ENCODE assay signal across 27 cellular contexts in genomic region chr10:123375097-123375496, GRCh38.
"Had no signal": no experiment of that assay in that cellular context is flagged by ENCODE, and none has a peak within 500 bp of the region (broad histone marks: within the 10 kb centered on the region; RNA-seq: fewer than 3 reads in every experiment).

No MANE protein-coding gene starts in this region.

- H3K4me3 ChIP-seq: colonic mucosa, coronary artery, dorsolateral prefrontal cortex, esophagus muscularis mucosa, esophagus squamous epithelium, gastroesophageal sphincter, heart left ventricle, heart right ventricle had no signal

- DNase-seq: colonic mucosa; cortex of kidney; dermis blood vessel endothelial cell; dorsolateral prefrontal cortex; effector CD4-positive, alpha-beta T cell; effector CD8-positive, alpha-beta T cell; effector memory CD4-positive, alpha-beta T cell; effector memory CD8-positive, alpha-beta T cell; endodermal cell; erythroblast; esophagus squamous epithelium; foreskin fibroblast; foreskin keratinocyte; foreskin melanocyte; glutamatergic neuron; head of caudate nucleus; heart left ventricle; heart right ventricle had no signal

- ATAC-seq: effector memory CD8-positive, alpha-beta T cell; esophagus mucosa; foreskin keratinocyte; gastroesophageal sphincter; heart left ventricle; heart right ventricle had no signal

- H3K9me3 ChIP-seq: colonic mucosa, esophagus squamous epithelium had no signal

- H3K4me1 ChIP-seq: colonic mucosa, foreskin keratinocyte, heart left ventricle, heart right ventricle had no signal

- H3K27ac ChIP-seq: colonic mucosa, coronary artery, dorsolateral prefrontal cortex, epithelial cell of prostate, esophagus muscularis mucosa, esophagus squamous epithelium, foreskin keratinocyte, gastroesophageal sphincter, heart left ventricle, heart right ventricle had no signal

- H3K27me3 ChIP-seq: colonic mucosa, esophagus muscularis mucosa, foreskin keratinocyte, gastroesophageal sphincter had no signal

- H3K36me3 ChIP-seq: colonic mucosa, esophagus muscularis mucosa, esophagus squamous epithelium, gastroesophageal sphincter, heart left ventricle, heart right ventricle had no signal

- FAIRE-seq: colon, endometrium, endothelial cell of umbilical vein, frontal cortex had no signal
